19 cellular contexts compared by ENCODE assay signal in the genomic region with DNA sequence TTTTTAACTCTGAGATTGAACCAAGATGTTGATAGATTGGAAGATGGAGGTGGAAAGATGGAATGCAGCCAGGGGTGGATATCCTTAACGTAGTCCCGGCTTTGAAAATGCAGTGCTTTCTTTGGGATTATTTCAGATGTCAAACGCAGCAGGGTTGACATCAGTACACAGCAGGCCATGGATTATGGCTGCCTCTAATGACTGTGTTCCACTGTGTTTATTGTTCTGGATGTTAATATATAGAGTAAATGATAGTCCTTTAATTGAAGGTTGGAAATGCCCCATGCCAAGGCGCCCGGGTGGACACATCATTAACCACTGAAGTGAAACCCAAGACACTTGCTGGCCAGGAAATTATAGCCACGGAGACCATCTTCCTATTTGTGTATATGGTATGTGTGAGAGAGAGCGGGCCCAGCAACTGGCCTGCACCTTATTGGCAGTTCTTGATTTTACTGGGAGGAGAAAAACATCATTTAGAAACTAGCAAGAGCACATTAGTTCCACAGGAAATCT.
"Had no signal": no experiment of that assay in that cellular context is flagged by ENCODE, and none has a peak within 500 bp of the region (broad histone marks: within the 10 kb centered on the region; RNA-seq: fewer than 3 reads in every experiment).

No MANE protein-coding gene starts in this region.

- DNase-seq: activated CD4-positive, alpha-beta T cell treated with anti-CD3 and anti-CD28 coated beads, Interleukin-2, amount 50 U/mL, for 1 hour; activated CD4-positive, CD25-positive, alpha-beta regulatory T cell treated with anti-CD3 and anti-CD28 coated beads, Interleukin-2, amount 50 U/mL, for 72 hours; activated CD8-positive, alpha-beta memory T cell treated with anti-CD3 and anti-CD28 coated beads, Interleukin-2, amount 50 U/mL, for 4 hours; activated naive CD4-positive, alpha-beta T cell treated with anti-CD3 and anti-CD28 coated beads, Interleukin-2, amount 50 U/mL, for 16 hours; activated T-cell treated with anti-CD3 and anti-CD28 coated beads, Interleukin-2, amount 50 U/mL, for 4 hours; head of caudate nucleus; left ventricle myocardium superior; right cardiac atrium; stimulated activated CD4-positive, alpha-beta T cell treated with anti-CD3 and anti-CD28 coated beads, Interleukin-4, amount 100 ng/mL, for 1 hour; T-helper 2 cell; upper lobe of right lung had no signal

- ATAC-seq: activated T-cell treated with anti-CD3 and anti-CD28 coated beads, Interleukin-2, amount 50 U/mL, for 4 hours; left ventricle myocardium superior; right cardiac atrium; upper lobe of right lung had no signal

- H3K36me3 ChIP-seq: ascending aorta, breast epithelium, prostate gland, thoracic aorta, upper lobe of right lung had no signal

- H3K4me1 ChIP-seq: ascending aorta, breast epithelium, prostate gland had no signal

- H3K9me3 Mint-ChIP-seq: activated T-cell treated with anti-CD3 and anti-CD28 coated beads, Interleukin-2, amount 50 U/mL, for 4 hours; neural crest cell had no signal

- H3K4me3 ChIP-seq: ascending aorta, breast epithelium, coronary artery, prostate gland, skin epidermis, thoracic aorta, upper lobe of right lung had no signal

- H3K27me3 ChIP-seq: ascending aorta, breast epithelium, upper lobe of right lung had no signal

- H3K4me3 Mint-ChIP-seq: activated T-cell treated with anti-CD3 and anti-CD28 coated beads, Interleukin-2, amount 50 U/mL, for 4 hours; neural crest cell had no signal

- H3K27ac ChIP-seq: ascending aorta, breast epithelium, coronary artery, prostate gland, skin epidermis, thoracic aorta, upper lobe of right lung, VCaP had no signal

- H3K9me3 ChIP-seq: ascending aorta, breast epithelium, prostate gland, thoracic aorta, upper lobe of right lung had no signal
